ENCODE assay signal across 17 cellular contexts in genomic region chrX:56793533-56794320, GRCh38.
A peak's percentile ranks its signal among the peaks of the same experiment; 100 is the strongest.
DNase-seq lines count a peak whose midpoint lies in the region; ATAC-seq and FAIRE-seq lines count a peak whose summit lies in the region.
"Had no signal": no experiment of that assay in that cellular context is flagged by ENCODE, and none has a peak within 500 bp of the region (broad histone marks: within the 10 kb centered on the region; RNA-seq: fewer than 3 reads in every experiment).

No MANE protein-coding gene starts in this region.

- no peaks in the 10 kb centered on the region for H3K9me3 Mint-ChIP-seq in activated CD4-positive, alpha-beta T cell treated with anti-CD3 and anti-CD28 coated beads, Interleukin-2, amount 10 ng/mL, durations not matched to agents 24 days and 14 days
- H3K9me3 Mint-ChIP-seq in CD8-positive, alpha-beta memory T cell, result no peaks in the 10 kb centered on the region
- H3K9me3 Mint-ChIP-seq: GM23338; T-helper 2 cell treated with Interferon-gamma antibody and Interleukin-4, amounts not matched to agents 5 μg/mL and 100 μg/mL, for 36 hours had no signal

- H3K4me1 ChIP-seq in stomach smooth muscle (ENCODE audit: control insufficient read depth, insufficient read depth, low read length), result peaks cover 12% of the 10 kb centered on the region
- peaks cover 14% of the 10 kb centered on the region for H3K4me1 ChIP-seq in CD8-positive, alpha-beta memory T cell (ENCODE audit: insufficient read depth, low read length)
- H3K4me1 ChIP-seq: A549, gastroesophageal sphincter had no signal

- H3K4me1 Mint-ChIP-seq in activated CD4-positive, alpha-beta T cell treated with anti-CD3 and anti-CD28 coated beads, Interleukin-2, amount 10 ng/mL, durations not matched to agents 24 days and 14 days, result peaks cover 21% of the 10 kb centered on the region
- peaks cover 35% of the 10 kb centered on the region for H3K4me1 Mint-ChIP-seq in T-helper 17 cell
- peaks cover 21 to 63% (median 61%) of the 10 kb centered on the region in 3 donors for H3K4me1 Mint-ChIP-seq in CD8-positive, alpha-beta memory T cell

- H3K9ac ChIP-seq in stomach smooth muscle (ENCODE audit: low read length in 2 of 2), result no peak overlapping the region

- H3K4me3 Mint-ChIP-seq in activated CD4-positive, alpha-beta T cell treated with anti-CD3 and anti-CD28 coated beads, Interleukin-2, amount 10 ng/mL, durations not matched to agents 24 days and 14 days, result no peak overlapping the region
- no peak overlapping the region for H3K4me3 Mint-ChIP-seq in T-helper 17 cell
- H3K4me3 Mint-ChIP-seq in CD8-positive, alpha-beta memory T cell, result no peak overlapping the region
- H3K4me3 Mint-ChIP-seq: GM23338; neural crest cell; T-helper 2 cell treated with Interferon-gamma antibody and Interleukin-4, amounts not matched to agents 5 μg/mL and 100 μg/mL, for 36 hours had no signal

- peak overlapping the region; percentile 32 for H3K27ac Mint-ChIP-seq in activated CD4-positive, alpha-beta T cell treated with anti-CD3 and anti-CD28 coated beads, Interleukin-2, amount 10 ng/mL, durations not matched to agents 24 days and 14 days
- peak overlapping the region; percentile 54 for H3K27ac Mint-ChIP-seq in T-helper 17 cell
- H3K27ac Mint-ChIP-seq in CD8-positive, alpha-beta memory T cell, result peak overlapping the region in 4 of 8 donors; percentile 9 to 88 (median 46)
- H3K27ac Mint-ChIP-seq: GM23338; T-helper 2 cell treated with Interferon-gamma antibody and Interleukin-4, amounts not matched to agents 5 μg/mL and 100 μg/mL, for 36 hours had no signal

- H3K4me3 ChIP-seq in stomach smooth muscle (ENCODE audit: low read length in 2 of 2), result peak overlapping the region in 1 of 2 donors; percentile 54
- H3K4me3 ChIP-seq in CD8-positive, alpha-beta memory T cell (ENCODE audit: low read length), result no peak overlapping the region
- H3K4me3 ChIP-seq: A549, adrenal gland, gastroesophageal sphincter, GM23338 had no signal

- H3K27me3 ChIP-seq in stomach smooth muscle (ENCODE audit: control insufficient read depth in 1 of 2, insufficient read depth in 2 of 2, low read length in 2 of 2), result no peaks in the 10 kb centered on the region
- no peaks in the 10 kb centered on the region for H3K27me3 ChIP-seq in CD8-positive, alpha-beta memory T cell (ENCODE audit: insufficient read depth, low read length, poor library complexity, severe bottlenecking)
- H3K27me3 ChIP-seq: adrenal gland, gastroesophageal sphincter had no signal

- no peaks in the 10 kb centered on the region for H3K27me3 Mint-ChIP-seq in activated CD4-positive, alpha-beta T cell treated with anti-CD3 and anti-CD28 coated beads, Interleukin-2, amount 10 ng/mL, durations not matched to agents 24 days and 14 days
- H3K27me3 Mint-ChIP-seq in T-helper 17 cell, result no peaks in the 10 kb centered on the region
- no peaks in the 10 kb centered on the region for H3K27me3 Mint-ChIP-seq in CD8-positive, alpha-beta memory T cell

- H3K36me3 Mint-ChIP-seq in activated CD4-positive, alpha-beta T cell treated with anti-CD3 and anti-CD28 coated beads, Interleukin-2, amount 10 ng/mL, durations not matched to agents 24 days and 14 days (ENCODE audit: low read depth), result peaks cover 4% of the 10 kb centered on the region
- H3K36me3 Mint-ChIP-seq in T-helper 17 cell (ENCODE audit: low read depth), result no peaks in the 10 kb centered on the region
- peaks cover 0 to 13% (median 6%) of the 10 kb centered on the region in 3 donors for H3K36me3 Mint-ChIP-seq in CD8-positive, alpha-beta memory T cell

- FAIRE-seq in GM19239 (lab: Jason Lieb, UNC), result no peak
- FAIRE-seq: A549, kidney had no signal

- H3K9me3 ChIP-seq in T-helper 17 cell (ENCODE audit: control insufficient read depth, low read length, poor library complexity, severe bottlenecking), result no peaks in the 10 kb centered on the region
- no peaks in the 10 kb centered on the region for H3K9me3 ChIP-seq in stomach smooth muscle (ENCODE audit: control insufficient read depth in 2 of 2, low read length in 2 of 2)
- no peaks in the 10 kb centered on the region for H3K9me3 ChIP-seq in CD8-positive, alpha-beta memory T cell (ENCODE audit: low read length)
- H3K9me3 ChIP-seq: A549, adrenal gland, gastroesophageal sphincter had no signal

- peak; percentile 17 for DNase-seq in activated CD4-positive, alpha-beta T cell treated with anti-CD3 and anti-CD28 coated beads, Interleukin-2, amount 10 ng/mL, durations not matched to agents 24 days and 14 days
- DNase-seq in activated CD4-positive, alpha-beta T cell treated with anti-CD3 and anti-CD28 coated beads for 1 hour, result no peak
- DNase-seq in T-helper 17 cell, result no peak
- DNase-seq in islet precursor cell, result peak; percentile 29
- DNase-seq in GM19239 (ENCODE audit: insufficient read length, low spot score), result no peak
- no peak for DNase-seq in COR-L47 (lab: John Stamatoyannopoulos, UW)
- no peak for DNase-seq in CD8-positive, alpha-beta memory T cell
- DNase-seq: DMS53, kidney had no signal

- peak overlapping the region; percentile 24 for H3K27ac ChIP-seq in stomach smooth muscle (ENCODE audit: low read length)
- no peak overlapping the region for H3K27ac ChIP-seq in CD8-positive, alpha-beta memory T cell (ENCODE audit: low read depth, low read length)
- H3K27ac ChIP-seq: A549 had no signal

- POLR2A ChIA-PET in CD8-positive, alpha-beta memory T cell (lab: Charles Lee), result no interaction called here

- ATAC-seq in T-helper 17 cell, result no peak
- ATAC-seq: A549, gastroesophageal sphincter, GM23338, Panc1 had no signal

- intact Hi-C loops in activated CD4-positive, alpha-beta T cell treated with anti-CD3 and anti-CD28 coated beads, Interleukin-2, amount 10 ng/mL, durations not matched to agents 24 days and 14 days (cut with micrococcal nuclease), result no loop called here

- CTCF ChIA-PET in CD8-positive, alpha-beta memory T cell (lab: Charles Lee), result interaction anchor here (1.2 kb wide), 1 partner anchor 184 kb away, joined by 3 read pairs; no protein-coding TSS in a partner anchor

- H3K36me3 ChIP-seq in stomach smooth muscle (ENCODE audit: control insufficient read depth in 2 of 2, insufficient read depth in 2 of 2, low read length in 2 of 2), result no peaks in the 10 kb centered on the region
- H3K36me3 ChIP-seq in CD8-positive, alpha-beta memory T cell (ENCODE audit: insufficient read depth, low read length), result no peaks in the 10 kb centered on the region
- H3K36me3 ChIP-seq: adrenal gland, gastroesophageal sphincter had no signal

Comparison
In these comparisons a context has a peak if more than half of its experiments do, and no peak if none do; other contexts are left out.
1. DNase-seq: peak in activated CD4-positive, alpha-beta T cell treated with anti-CD3 and anti-CD28 coated beads, Interleukin-2, amount 10 ng/mL, durations not matched to agents 24 days and 14 days (single experiment) and islet precursor cell (single experiment); none in activated CD4-positive, alpha-beta T cell treated with anti-CD3 and anti-CD28 coated beads for 1 hour (single experiment), T-helper 17 cell (0 of 3), GM19239 (single experiment), COR-L47 (single experiment) and CD8-positive, alpha-beta memory T cell (0 of 5).